In genomic region chr4:109682875-109683274, GRCh38 we compare ENCODE assay signal across 17 cellular contexts. TPM values are rescaled to one million over a fixed set of nuclear protein-coding genes. Genes with fewer than 3 reads are reported as not detected.
DNase-seq lines count a peak whose midpoint lies in the region; ATAC-seq and TF ChIP-seq lines count a peak whose summit lies in the region.
"Had no signal": no experiment of that assay in that cellular context is flagged by ENCODE, and none has a peak within 500 bp of the region (broad histone marks: within the 10 kb centered on the region; RNA-seq: fewer than 3 reads in every experiment).

No MANE protein-coding gene starts in this region.

- peaks cover 0 to 18% of the 10 kb centered on the region in 2 donors for H3K36me3 Mint-ChIP-seq in activated T-cell treated with anti-CD3 and anti-CD28 coated beads, Interleukin-2, amount 50 U/mL, for 72 hours (ENCODE audit: insufficient read depth in 2 of 2)
- peaks cover 65% of the 10 kb centered on the region for H3K36me3 Mint-ChIP-seq in activated T-helper 17 cell treated with anti-CD3 and anti-CD28 coated beads, Interleukin-2, amount 50 U/mL, for 72 hours (ENCODE audit: low read depth)
- peaks cover 43% of the 10 kb centered on the region for H3K36me3 Mint-ChIP-seq in mesothelial cell of epicardium

- no peak overlapping the region for H2BK120ac ChIP-seq in neuronal stem cell (ENCODE audit: low read depth, low read length)

- no peaks in the 10 kb centered on the region for H3K9me3 Mint-ChIP-seq in activated T-cell treated with anti-CD3 and anti-CD28 coated beads, Interleukin-2, amount 50 U/mL, for 72 hours
- no peaks in the 10 kb centered on the region for H3K9me3 Mint-ChIP-seq in activated T-helper 17 cell treated with anti-CD3 and anti-CD28 coated beads, Interleukin-2, amount 50 U/mL, for 72 hours
- peaks cover 20% of the 10 kb centered on the region for H3K9me3 Mint-ChIP-seq in mesothelial cell of epicardium

- H3K18ac ChIP-seq in neuronal stem cell (ENCODE audit: low read length): no peak overlapping the region

- H2BK15ac ChIP-seq in neuronal stem cell (ENCODE audit: low read length): no peak overlapping the region

- no peak for ATAC-seq in activated T-cell treated with anti-CD3 and anti-CD28 coated beads, Interleukin-2, amount 50 U/mL, for 72 hours (replicated peaks in 1 of 2)
- no peak for ATAC-seq in activated T-helper 17 cell treated with anti-CD3 and anti-CD28 coated beads, Interleukin-2, amount 50 U/mL, for 72 hours (replicated peaks)
- ATAC-seq in HG02938 (IDR thresholded peaks at IDR 0.05; ENCODE audit: unreplicated experiment): no peak

- H3K9ac ChIP-seq in neuronal stem cell (ENCODE audit: low read depth, low read length, poor library complexity): no peak overlapping the region

- H3K27ac Mint-ChIP-seq in activated T-cell treated with anti-CD3 and anti-CD28 coated beads, Interleukin-2, amount 50 U/mL, for 72 hours: peak overlapping the region; percentile 48
- peak overlapping the region; percentile 82 for H3K27ac Mint-ChIP-seq in activated T-helper 17 cell treated with anti-CD3 and anti-CD28 coated beads, Interleukin-2, amount 50 U/mL, for 72 hours
- H3K27ac Mint-ChIP-seq in mesothelial cell of epicardium: no peak overlapping the region

- H2AFZ ChIP-seq in neuronal stem cell (ENCODE audit: low read length): no peak overlapping the region

- H3K27me3 ChIP-seq in H7 (ENCODE audit: control insufficient read depth, insufficient read depth, low read length): no peaks in the 10 kb centered on the region
- no peaks in the 10 kb centered on the region for H3K27me3 ChIP-seq in neuronal stem cell (ENCODE audit: control insufficient read depth in 3 of 3, insufficient read depth in 3 of 3, low read depth in 1 of 3, low read length in 3 of 3)
- H3K27me3 ChIP-seq: SJCRH30 had no signal

- peak overlapping the region; percentile 37 for H3K27ac ChIP-seq in neuronal stem cell (replicated peaks; ENCODE audit: low read length)
- H3K27ac ChIP-seq: RWPE1, SJCRH30 had no signal

- H2AK5ac ChIP-seq in neuronal stem cell (ENCODE audit: low read depth, low read length): no peak overlapping the region

- H3K4me3 Mint-ChIP-seq in activated T-cell treated with anti-CD3 and anti-CD28 coated beads, Interleukin-2, amount 50 U/mL, for 72 hours: no peak overlapping the region
- no peak overlapping the region for H3K4me3 Mint-ChIP-seq in activated T-helper 17 cell treated with anti-CD3 and anti-CD28 coated beads, Interleukin-2, amount 50 U/mL, for 72 hours
- H3K4me3 Mint-ChIP-seq in mesothelial cell of epicardium: no peak overlapping the region
- H3K4me3 Mint-ChIP-seq: B cell had no signal

- H3K79me1 ChIP-seq in neuronal stem cell (ENCODE audit: low read depth, low read length): peaks cover 1% of the 10 kb centered on the region

- H3K27me3 Mint-ChIP-seq in activated T-cell treated with anti-CD3 and anti-CD28 coated beads, Interleukin-2, amount 50 U/mL, for 72 hours (ENCODE audit: low read depth): no peaks in the 10 kb centered on the region
- no peaks in the 10 kb centered on the region for H3K27me3 Mint-ChIP-seq in activated T-helper 17 cell treated with anti-CD3 and anti-CD28 coated beads, Interleukin-2, amount 50 U/mL, for 72 hours
- no peaks in the 10 kb centered on the region for H3K27me3 Mint-ChIP-seq in mesothelial cell of epicardium (ENCODE audit: low read depth)
- H3K27me3 Mint-ChIP-seq: B cell had no signal

- no peak overlapping the region for H3K23ac ChIP-seq in neuronal stem cell (ENCODE audit: low read depth, low read length, poor library complexity)

- no peak overlapping the region for H3K14ac ChIP-seq in neuronal stem cell (ENCODE audit: low read length)

- TF ChIP-seq CTCF in mesothelial cell of epicardium (IDR thresholded peaks at IDR 0.05; ENCODE audit: unreplicated experiment): no peak

- H3K4me1 Mint-ChIP-seq in activated T-cell treated with anti-CD3 and anti-CD28 coated beads, Interleukin-2, amount 50 U/mL, for 72 hours (ENCODE audit: low read depth): peaks cover 26% of the 10 kb centered on the region
- peaks cover 26% of the 10 kb centered on the region for H3K4me1 Mint-ChIP-seq in activated T-helper 17 cell treated with anti-CD3 and anti-CD28 coated beads, Interleukin-2, amount 50 U/mL, for 72 hours
- H3K4me1 Mint-ChIP-seq in mesothelial cell of epicardium: no peaks in the 10 kb centered on the region

- no peak overlapping the region for H3K4ac ChIP-seq in neuronal stem cell (ENCODE audit: low read length)

- no peak overlapping the region for H2BK5ac ChIP-seq in neuronal stem cell (ENCODE audit: low read length)

- H3K4me2 ChIP-seq in neuronal stem cell (ENCODE audit: insufficient read depth, low read length, poor library complexity, severe bottlenecking): no peak overlapping the region

- no peak overlapping the region for H4K8ac ChIP-seq in neuronal stem cell (ENCODE audit: low read depth, low read length)

- H2BK12ac ChIP-seq in neuronal stem cell (ENCODE audit: low read length): no peak overlapping the region

- no peaks in the 10 kb centered on the region; the same call in 1 of the 2 replicates for H3K36me3 ChIP-seq in H7 (replicated peaks; ENCODE audit: control insufficient read depth, insufficient read depth, low read length)
- H3K36me3 ChIP-seq in neuronal stem cell (replicated peaks in 1 of 2; ENCODE audit: control insufficient read depth in 2 of 2, insufficient read depth in 2 of 2, low read length in 2 of 2): peaks cover 0 to 32% of the 10 kb centered on the region in 2 donors

- peaks cover 8 to 10% of the 10 kb centered on the region in 2 donors for H3K9me3 ChIP-seq in neuronal stem cell (replicated peaks in 1 of 2; ENCODE audit: control insufficient read depth in 2 of 2, insufficient read depth in 1 of 2, low read depth in 1 of 2, low read length in 2 of 2)
- H3K9me3 ChIP-seq: SJCRH30 had no signal

- WGBS in neuronal stem cell (ENCODE audit: extremely low coverage in 2 of 2, insufficient read length in 2 of 2, insufficient replicate concordance in 1 of 2), 2 donors: no CpG with 5 or more reads among the region's 2 CpGs

- H4K91ac ChIP-seq in neuronal stem cell (ENCODE audit: low read depth, low read length, poor library complexity): no peak overlapping the region

- H3K4me3 ChIP-seq in H7 (ENCODE audit: insufficient read depth, low read depth, low read length): no peak overlapping the region
- H3K4me3 ChIP-seq in neuronal stem cell (ENCODE audit: low read length in 2 of 2): no peak overlapping the region
- H3K4me3 ChIP-seq: SJCRH30 had no signal

- TF ChIP-seq POLR2A in erythroblast (IDR thresholded peaks at IDR 0.05; ENCODE audit: low read length): no peak

- peaks cover 2 to 6% of the 10 kb centered on the region in 2 donors for H3K4me1 ChIP-seq in neuronal stem cell (ENCODE audit: control insufficient read depth in 2 of 2, insufficient read depth in 1 of 2, low read depth in 1 of 2, low read length in 2 of 2)
- H3K4me1 ChIP-seq: SJCRH30 had no signal

- DNase-seq in activated T-cell treated with anti-CD3 and anti-CD28 coated beads, Interleukin-2, amount 50 U/mL, for 72 hours: no peak
- DNase-seq in activated T-cell treated with anti-CD3 and anti-CD28 coated beads for 4 hours (no peak), H7 (peak; percentile 32), neuronal stem cell (ENCODE audit: low spot score) (no peak), mesothelial cell of epicardium (ENCODE audit: low spot score in 2 of 2, unreplicated experiment in 2 of 2) (no peak), erythroblast (lab: John Stamatoyannopoulos, UW) (no peak)
- DNase-seq: ACHN; DMS 273 treated with DMSO at 0.1 percent for 48 hours; HCEC 1CT; NCI-H1436 treated with DMSO at 0.1 percent for 48 hours; NCI-H526 treated with DMSO at 0.1 percent for 48 hours; NK-92 treated with Interleukin-12 subunit alpha and Interleukin-12 subunit beta, amount 100 ng/mL, for 24 hours; SJCRH30 had no signal

RNA-seq across cellular contexts. Expression of gene CASP6, which starts 20.4 kb away (rescaled TPM):
- 10 to 100 TPM; 25.1 to 30.3 TPM for total RNA-seq in activated T-cell treated with anti-CD3 and anti-CD28 coated beads, Interleukin-2, amount 50 U/mL, for 72 hours
- total RNA-seq in H7 (2014; rRNA removed; shearing (Covaris generic)): 48.4 and 63.5 TPM in 2 replicates
- total RNA-seq in activated T-helper 17 cell treated with anti-CD3 and anti-CD28 coated beads, Interleukin-2, amount 50 U/mL, for 72 hours: 10 to 100 TPM; 21.6 to 30.0 TPM
- polyA plus RNA-seq in neuronal stem cell (2013, experiment 1 of 2): 23.4 TPM
- 23.4 TPM for polyA plus RNA-seq in neuronal stem cell (2013, experiment 2 of 2)
- total RNA-seq in mesothelial cell of epicardium: 36.7 to 38.2 TPM (median 37.3 TPM) in 3 replicates

RNA-seq across cellular contexts. Expression of gene PLA2G12A, which starts 47.0 kb away (rescaled TPM):
- 10 to 100 TPM; 14.7 to 19.5 TPM for total RNA-seq in activated T-cell treated with anti-CD3 and anti-CD28 coated beads, Interleukin-2, amount 50 U/mL, for 72 hours
- 41.3 and 49.2 TPM in 2 replicates for total RNA-seq in H7 (2014; rRNA removed; shearing (Covaris generic))
- 10 to 100 TPM; 17.8 to 27.5 TPM for total RNA-seq in activated T-helper 17 cell treated with anti-CD3 and anti-CD28 coated beads, Interleukin-2, amount 50 U/mL, for 72 hours
- polyA plus RNA-seq in neuronal stem cell (2013, experiment 1 of 2): 8.8 TPM
- polyA plus RNA-seq in neuronal stem cell (2013, experiment 2 of 2): 10.2 TPM
- 49.7 to 53.8 TPM (median 51.0 TPM) in 3 replicates for total RNA-seq in mesothelial cell of epicardium
